1 cellular context compared by ENCODE assay signal in the genomic region with DNA sequence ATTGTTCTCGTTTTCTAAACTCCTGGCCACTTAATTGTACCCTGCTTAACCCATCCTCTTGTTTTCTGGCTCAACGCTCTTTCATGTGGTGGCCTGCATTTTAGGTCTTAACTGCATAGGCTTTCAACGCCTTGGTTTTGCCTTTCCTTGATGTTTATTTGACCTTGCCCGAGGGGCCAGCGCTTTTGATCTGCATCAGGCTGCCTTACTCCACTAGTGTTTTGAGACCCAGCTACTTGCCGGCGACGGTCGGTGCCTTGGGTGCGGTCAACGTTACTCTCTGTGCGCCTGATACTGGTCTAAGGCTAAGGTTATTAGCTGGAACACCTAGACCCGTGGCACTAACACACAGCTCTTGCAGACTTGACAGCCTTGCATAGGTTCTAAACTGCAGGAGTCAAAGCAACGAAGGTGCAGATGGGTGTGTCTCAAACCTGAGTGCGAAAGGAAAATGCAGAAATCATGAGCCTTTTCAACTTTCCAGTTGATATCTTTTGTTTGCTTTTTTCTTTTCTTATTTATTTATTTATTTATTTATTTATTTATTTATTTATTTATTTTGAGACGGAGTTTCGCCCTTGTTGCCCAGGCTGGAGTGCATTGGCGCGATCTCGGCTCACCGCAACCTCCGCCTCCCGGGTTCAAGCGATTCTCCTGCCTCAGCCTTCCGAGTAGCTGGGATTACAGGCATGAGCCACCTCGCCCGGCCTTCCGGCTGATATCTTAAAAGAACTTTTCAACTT.
TF ChIP-seq lines count a peak whose summit lies in the region.

No MANE protein-coding gene starts in this region.

TF ChIP-seq in WTC11, 78 proteins besides CTCF, POLR2A, EP300 and RAD21 (continued from another document):
- TF ChIP-seq, protein P1, sequence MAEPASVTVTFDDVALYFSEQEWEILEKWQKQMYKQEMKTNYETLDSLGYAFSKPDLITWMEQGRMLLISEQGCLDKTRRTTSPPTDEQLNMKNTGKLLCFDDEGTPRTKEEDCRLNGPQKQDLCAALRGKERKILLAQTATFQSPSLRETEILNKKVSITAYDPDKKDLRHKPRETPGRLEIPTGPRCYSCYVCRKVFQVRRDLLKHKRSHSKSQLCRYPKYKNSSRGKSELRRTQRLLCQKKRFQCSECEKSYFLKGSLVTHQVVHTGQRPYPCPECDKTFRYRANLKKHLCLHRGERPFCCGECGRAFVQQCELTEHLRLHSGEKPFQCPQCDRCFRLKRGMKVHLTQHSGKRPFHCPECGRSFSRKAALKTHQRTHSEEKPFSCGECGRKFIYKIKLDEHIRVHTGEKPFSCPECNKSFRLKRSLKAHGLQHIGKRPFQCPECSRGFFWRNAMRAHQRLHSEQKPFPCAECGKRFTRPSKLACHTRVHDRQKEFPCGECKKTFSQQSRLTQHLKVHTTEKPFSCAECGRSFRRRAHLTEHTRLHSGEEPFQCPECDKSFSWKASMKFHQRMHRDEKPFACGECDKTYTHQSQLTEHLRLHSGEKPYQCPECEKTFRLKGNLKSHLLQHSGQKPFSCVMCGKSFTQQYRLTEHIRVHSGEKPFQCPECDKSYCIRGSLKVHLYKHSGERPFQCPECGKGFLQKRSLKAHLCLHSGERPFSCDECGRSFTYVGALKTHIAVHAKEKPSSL (CRISPR knock-in tag; conservative IDR thresholded peaks at IDR 0.05), result peak; percentile 92
- TF ChIP-seq, protein P2, sequence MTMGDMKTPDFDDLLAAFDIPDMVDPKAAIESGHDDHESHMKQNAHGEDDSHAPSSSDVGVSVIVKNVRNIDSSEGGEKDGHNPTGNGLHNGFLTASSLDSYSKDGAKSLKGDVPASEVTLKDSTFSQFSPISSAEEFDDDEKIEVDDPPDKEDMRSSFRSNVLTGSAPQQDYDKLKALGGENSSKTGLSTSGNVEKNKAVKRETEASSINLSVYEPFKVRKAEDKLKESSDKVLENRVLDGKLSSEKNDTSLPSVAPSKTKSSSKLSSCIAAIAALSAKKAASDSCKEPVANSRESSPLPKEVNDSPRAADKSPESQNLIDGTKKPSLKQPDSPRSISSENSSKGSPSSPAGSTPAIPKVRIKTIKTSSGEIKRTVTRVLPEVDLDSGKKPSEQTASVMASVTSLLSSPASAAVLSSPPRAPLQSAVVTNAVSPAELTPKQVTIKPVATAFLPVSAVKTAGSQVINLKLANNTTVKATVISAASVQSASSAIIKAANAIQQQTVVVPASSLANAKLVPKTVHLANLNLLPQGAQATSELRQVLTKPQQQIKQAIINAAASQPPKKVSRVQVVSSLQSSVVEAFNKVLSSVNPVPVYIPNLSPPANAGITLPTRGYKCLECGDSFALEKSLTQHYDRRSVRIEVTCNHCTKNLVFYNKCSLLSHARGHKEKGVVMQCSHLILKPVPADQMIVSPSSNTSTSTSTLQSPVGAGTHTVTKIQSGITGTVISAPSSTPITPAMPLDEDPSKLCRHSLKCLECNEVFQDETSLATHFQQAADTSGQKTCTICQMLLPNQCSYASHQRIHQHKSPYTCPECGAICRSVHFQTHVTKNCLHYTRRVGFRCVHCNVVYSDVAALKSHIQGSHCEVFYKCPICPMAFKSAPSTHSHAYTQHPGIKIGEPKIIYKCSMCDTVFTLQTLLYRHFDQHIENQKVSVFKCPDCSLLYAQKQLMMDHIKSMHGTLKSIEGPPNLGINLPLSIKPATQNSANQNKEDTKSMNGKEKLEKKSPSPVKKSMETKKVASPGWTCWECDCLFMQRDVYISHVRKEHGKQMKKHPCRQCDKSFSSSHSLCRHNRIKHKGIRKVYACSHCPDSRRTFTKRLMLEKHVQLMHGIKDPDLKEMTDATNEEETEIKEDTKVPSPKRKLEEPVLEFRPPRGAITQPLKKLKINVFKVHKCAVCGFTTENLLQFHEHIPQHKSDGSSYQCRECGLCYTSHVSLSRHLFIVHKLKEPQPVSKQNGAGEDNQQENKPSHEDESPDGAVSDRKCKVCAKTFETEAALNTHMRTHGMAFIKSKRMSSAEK (CRISPR knock-in tag; IDR thresholded peaks at IDR 0.05; ENCODE audit: borderline replicate concordance), result peak; percentile 92
- no peak for TF ChIP-seq ZNF263 (CRISPR knock-in tag; IDR thresholded peaks at IDR 0.05; ENCODE audit: low read depth)
